ENCODE assay signal across 25 cellular contexts in the genomic region with DNA sequence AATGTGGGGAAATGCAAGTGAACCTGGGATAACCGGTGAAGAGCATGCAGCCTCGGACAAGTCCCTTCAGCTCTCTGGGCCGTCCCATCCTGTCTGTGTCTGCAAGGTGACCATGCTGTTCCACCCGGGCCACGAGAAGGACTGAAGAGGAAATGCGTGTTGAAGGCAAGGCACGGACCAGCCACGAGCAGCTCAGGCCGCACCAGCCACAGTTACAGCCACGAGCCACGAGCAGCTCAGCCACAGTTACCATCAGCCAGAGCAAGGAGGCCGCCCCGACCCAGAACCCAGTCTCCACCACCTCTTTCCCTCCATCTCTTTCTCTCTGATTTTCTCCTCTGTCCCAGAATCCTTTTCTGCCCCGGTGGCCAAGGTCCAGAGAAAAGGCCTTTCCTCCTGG. TPM values are rescaled to one million over a fixed set of nuclear protein-coding genes. Genes with fewer than 3 reads are reported as not detected.
"Had no signal": no experiment of that assay in that cellular context is flagged by ENCODE, and none has a peak within 500 bp of the region (broad histone marks: within the 10 kb centered on the region; RNA-seq: fewer than 3 reads in every experiment).

No MANE protein-coding gene starts in this region.

- DNase-seq: Kasumi-1, MM.1S, NCI-H1092 treated with DMSO at 0.1 percent for 48 hours, NCI-H1436, NCI-H187, NCI-H2029, NCI-H2081 treated with DMSO at 0.1 percent for 48 hours, NCI-H2171, NCI-H226, NCI-H446, NCI-H510A, NCI-H524 treated with DMSO at 0.1 percent for 48 hours, NCI-H69, NCI-H774, RPMI8226, SHP77 treated with DMSO at 0.1 percent for 48 hours, SJCRH30 had no signal

- H3K36me3 Mint-ChIP-seq: IgD-negative memory B cell had no signal

- H3K4me3 Mint-ChIP-seq: IgD-negative memory B cell had no signal

- ATAC-seq: HepG2, K562, SK-N-SH treated with all-trans-retinoic acid at 6 μM for 48 hours had no signal

- H3K27me3 ChIP-seq: SJCRH30 had no signal

- H3K27ac Mint-ChIP-seq: IgD-negative memory B cell had no signal

- H3K4me2 ChIP-seq: KMS-11 had no signal

- H3K27ac ChIP-seq: KMS-11, SJCRH30 had no signal

- H3K4me3 ChIP-seq: K562, SJCRH30 had no signal

- FAIRE-seq: HepG2, K562, RCC 7860 had no signal

- H3K9me3 ChIP-seq: SJCRH30 had no signal

- H3K4me1 ChIP-seq: SJCRH30 had no signal

- H3K36me3 ChIP-seq: SJCRH30 had no signal

- H3K9ac ChIP-seq: KMS-11 had no signal

RNA-seq across cellular contexts. Expression of gene GALNT9, which starts 18.8 kb away (rescaled TPM):
- total RNA-seq: HT1080, K562, M059J had no signal
- polyA plus RNA-seq: HepG2, K562 had no signal
